Comparison of ENCODE assay signal across 8 cellular contexts in genomic region chr11:3984896-3985295, GRCh38.
DNase-seq lines count a peak whose midpoint lies in the region; ATAC-seq and TF ChIP-seq lines count a peak whose summit lies in the region.

No MANE protein-coding gene starts in this region.

- TF ChIP-seq CTCF in GM12875 (IDR thresholded peaks at IDR 0.05; ENCODE audit: borderline replicate concordance, insufficient read depth, low read depth, low read length), result 0 out of 2 replicates have a peak, but pooled peaks have one; percentile 3

- peaks cover 67% of the 10 kb centered on the region for H3K4me1 Mint-ChIP-seq in central memory CD8-positive, alpha-beta T cell

- ATAC-seq in central memory CD8-positive, alpha-beta T cell (replicated peaks; ENCODE audit: extremely low read depth, poor library complexity, severe bottlenecking), result no peak
- no peak for ATAC-seq in HG03139 (IDR thresholded peaks at IDR 0.05; ENCODE audit: unreplicated experiment)
- ATAC-seq in HG03442 (IDR thresholded peaks at IDR 0.05; ENCODE audit: unreplicated experiment), result no peak

- H3K4me3 Mint-ChIP-seq in central memory CD8-positive, alpha-beta T cell, result no peak overlapping the region

- H3K4me3 ChIP-seq in GM12875 (ENCODE audit: low read depth, low read length), result no peak overlapping the region

- DNase-seq in activated CD4-positive, alpha-beta T cell treated with anti-CD3 and anti-CD28 coated beads for 4 hours, result peak; percentile 42 to 47
- peak in 1 of 2 donors; percentile 14 for DNase-seq in central memory CD8-positive, alpha-beta T cell (ENCODE audit: low spot score in 2 of 2)
- DNase-seq in stimulated activated CD4-positive, alpha-beta T cell treated with anti-CD3 and anti-CD28 coated beads, Interleukin-15, amount 100 ng/mL, for 24 hours, result peak; percentile 48
- DNase-seq in DMS79 (lab: John Stamatoyannopoulos, UW) (no peak), NOMO-1 treated with dmso at 0.1 percent for 144 hours (lab: John Stamatoyannopoulos, UW; ENCODE audit: unreplicated experiment) (no peak)

- peak overlapping the region; percentile 4 for H3K27ac Mint-ChIP-seq in central memory CD8-positive, alpha-beta T cell (ENCODE audit: low read depth)

- peaks cover 2% of the 10 kb centered on the region for H3K36me3 Mint-ChIP-seq in central memory CD8-positive, alpha-beta T cell (ENCODE audit: insufficient read depth)

- no peaks in the 10 kb centered on the region for H3K9me3 Mint-ChIP-seq in central memory CD8-positive, alpha-beta T cell

- H3K27me3 Mint-ChIP-seq in central memory CD8-positive, alpha-beta T cell, result no peaks in the 10 kb centered on the region

Comparison
In these comparisons a context has a peak if more than half of its experiments do, and no peak if none do; other contexts are left out.
1. DNase-seq: peak in activated CD4-positive, alpha-beta T cell treated with anti-CD3 and anti-CD28 coated beads for 4 hours (2 of 2) and stimulated activated CD4-positive, alpha-beta T cell treated with anti-CD3 and anti-CD28 coated beads, Interleukin-15, amount 100 ng/mL, for 24 hours (single experiment); none in DMS79 (single experiment) and NOMO-1 treated with dmso at 0.1 percent for 144 hours (single experiment).